Comparison of ENCODE assay signal across 8 cellular contexts in the genomic region with DNA sequence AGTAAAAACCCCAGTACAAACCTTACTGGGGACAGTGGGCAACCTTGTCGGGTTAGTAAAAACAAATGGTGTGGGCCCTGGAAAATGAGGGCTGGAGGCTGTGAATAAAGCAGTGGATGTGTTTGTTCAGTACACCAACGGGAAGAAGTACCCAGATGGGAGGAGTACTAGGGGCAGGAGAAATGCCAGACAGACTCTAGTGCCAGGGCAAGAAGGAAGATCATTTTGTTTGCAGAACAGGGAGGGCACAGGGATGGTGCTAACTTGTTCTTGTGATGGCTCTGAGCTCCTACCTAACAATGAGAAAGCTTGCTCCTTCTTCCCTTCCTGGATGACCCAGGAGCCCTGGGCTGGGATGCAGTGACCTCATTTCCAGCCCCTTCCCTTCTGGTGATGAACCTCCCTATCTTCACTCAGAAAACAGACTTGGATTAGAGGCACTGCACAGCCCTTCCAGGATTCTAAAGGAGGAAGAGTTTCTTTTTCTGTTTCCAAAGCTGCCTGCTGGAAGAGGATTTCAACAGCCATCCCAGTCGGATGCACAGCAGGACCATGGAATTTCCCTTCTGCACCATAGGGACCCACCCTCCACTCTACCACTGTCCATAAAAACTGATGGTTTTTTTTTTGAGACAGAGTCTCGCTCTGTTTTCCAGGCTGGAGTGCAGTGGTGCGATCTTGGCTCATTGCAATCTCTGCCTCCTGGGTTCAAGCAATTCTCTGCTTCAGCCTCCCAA. TPM values are rescaled to one million over a fixed set of nuclear protein-coding genes. Genes with fewer than 3 reads are reported as not detected.
DNase-seq lines count a peak whose midpoint lies in the region; ATAC-seq and TF ChIP-seq lines count a peak whose summit lies in the region.

No MANE protein-coding gene starts in this region.

- no peak overlapping the region for H2AFZ ChIP-seq in GM23338

- CTCF ChIA-PET in activated CD4-positive, alpha-beta memory T cell treated with anti-CD3 and anti-CD28 coated beads, Interleukin-2, amount 10 ng/mL, durations not matched to agents 7 days and 5 days (lab: Charles Lee) = interaction anchor here (0.8 to 7.5 kb wide), 2 partner anchors 12 to 42 kb away, joined by 4 to 61 read pairs; a partner anchor contains a TSS

- peaks cover 8% of the 10 kb centered on the region for H3K36me3 ChIP-seq in GM23338 (ENCODE audit: insufficient read depth)
- H3K36me3 ChIP-seq in gastrocnemius medialis = peaks cover 0 to 28% of the 10 kb centered on the region in 2 donors

- H3K4me2 ChIP-seq in GM23338 = no peak overlapping the region

- peaks cover 15% of the 10 kb centered on the region for H3K27me3 ChIP-seq in GM23338 (ENCODE audit: insufficient read depth)
- no peaks in the 10 kb centered on the region for H3K27me3 ChIP-seq in gastrocnemius medialis

- POLR2A ChIA-PET in activated CD4-positive, alpha-beta memory T cell treated with anti-CD3 and anti-CD28 coated beads, Interleukin-2, amount 10 ng/mL, durations not matched to agents 7 days and 5 days (lab: Charles Lee) = interaction anchor here (1.4 to 32.1 kb wide), 6 partner anchors 6 to 272 kb away, joined by 3 to 704 read pairs (median 295); a partner anchor contains a TSS

- H3K4me3 Mint-ChIP-seq in GM23338 = 0 out of 3 replicates have a peak overlapping the region, but pooled peaks have one; percentile 14
- H3K4me3 Mint-ChIP-seq in activated CD4-positive, alpha-beta memory T cell treated with anti-CD3 and anti-CD28 coated beads, Interleukin-2, amount 10 ng/mL, durations not matched to agents 7 days and 5 days = peak overlapping the region; percentile 51

- peaks cover 26% of the 10 kb centered on the region for H3K36me3 Mint-ChIP-seq in GM23338 (ENCODE audit: low read depth)
- H3K36me3 Mint-ChIP-seq in activated CD4-positive, alpha-beta memory T cell treated with anti-CD3 and anti-CD28 coated beads, Interleukin-2, amount 10 ng/mL, durations not matched to agents 7 days and 5 days (ENCODE audit: low read depth) = peaks cover 86% of the 10 kb centered on the region

- H3K4me1 Mint-ChIP-seq in GM23338 = peaks cover 27% of the 10 kb centered on the region
- H3K4me1 Mint-ChIP-seq in activated CD4-positive, alpha-beta memory T cell treated with anti-CD3 and anti-CD28 coated beads, Interleukin-2, amount 10 ng/mL, durations not matched to agents 7 days and 5 days = peaks cover 59% of the 10 kb centered on the region

- in situ Hi-C loops in gastrocnemius medialis (cut with MboI; ENCODE audit: low sequenced_read_pairs in 4 of 4) = no loop called here

- H3K79me2 ChIP-seq in GM23338 (replicated peaks; ENCODE audit: insufficient read depth) = peaks cover 36% of the 10 kb centered on the region

- no peak for TF ChIP-seq POLR2A in gastrocnemius medialis (IDR thresholded peaks at IDR 0.05)

- no peaks in the 10 kb centered on the region for H3K9me2 ChIP-seq in GM23338 (ENCODE audit: insufficient read depth)

- H3F3A ChIP-seq in GM23338 (replicated peaks; ENCODE audit: low read depth) = peaks cover 31% of the 10 kb centered on the region

- intact Hi-C loops in gastrocnemius medialis (cut with DNase I; ENCODE audit: low total_unique reads) = no loop called here

- peaks cover 27% of the 10 kb centered on the region for H3K27me3 Mint-ChIP-seq in GM23338 (ENCODE audit: insufficient read depth, low read depth, poor library complexity)
- H3K27me3 Mint-ChIP-seq in activated CD4-positive, alpha-beta memory T cell treated with anti-CD3 and anti-CD28 coated beads, Interleukin-2, amount 10 ng/mL, durations not matched to agents 7 days and 5 days = no peaks in the 10 kb centered on the region

- H3K4me1 ChIP-seq in GM23338 (ENCODE audit: insufficient read depth) (peaks cover 16% of the 10 kb centered on the region), gastrocnemius medialis (peaks cover 38 to 47% of the 10 kb centered on the region in 2 donors)

- no peak overlapping the region for H3K27ac Mint-ChIP-seq in GM23338
- peak overlapping the region; percentile 86 for H3K27ac Mint-ChIP-seq in activated CD4-positive, alpha-beta memory T cell treated with anti-CD3 and anti-CD28 coated beads, Interleukin-2, amount 10 ng/mL, durations not matched to agents 7 days and 5 days

- H4K20me1 ChIP-seq in GM23338 (replicated peaks; ENCODE audit: insufficient read depth) = peaks cover 17% of the 10 kb centered on the region

- H3K9me3 ChIP-seq in gastrocnemius medialis = no peaks in the 10 kb centered on the region

- no peak overlapping the region for H3K27ac ChIP-seq in GM23338 (ENCODE audit: low read depth)
- H3K27ac ChIP-seq in gastrocnemius medialis = peak overlapping the region; percentile 89 to 98 (median 97)

- H3K4me3 ChIP-seq in GM23338 (no peak overlapping the region), fibroblast of the aortic adventitia (ENCODE audit: low read depth, low read length) (peak overlapping the region; percentile 28), gastrocnemius medialis (peak overlapping the region in 3 of 4 donors; percentile 10 to 83 (median 75))

- DNase-seq in GM23338 (ENCODE audit: low spot score) = no peak
- no peak for DNase-seq in activated CD4-positive, alpha-beta memory T cell treated with anti-CD3 and anti-CD28 coated beads, Interleukin-2, amount 10 ng/mL, durations not matched to agents 7 days and 5 days
- DNase-seq in fibroblast of the aortic adventitia (ENCODE audit: low read depth) = peak; percentile 57
- DNase-seq in gastrocnemius medialis = no peak
- no peak for DNase-seq in stimulated activated CD4-positive, alpha-beta T cell treated with anti-CD3 and anti-CD28 coated beads, Interleukin-4, amount 100 ng/mL, for 4 hours
- DNase-seq in activated CD8-positive, alpha-beta memory T cell treated with anti-CD3 and anti-CD28 coated beads, Interleukin-2, amount 50 U/mL, for 48 hours = no peak
- no peak for DNase-seq in EL

- peaks cover under 1% of the 10 kb centered on the region; the same call in 1 of the 3 replicates for H3K9me3 Mint-ChIP-seq in GM23338
- no peaks in the 10 kb centered on the region for H3K9me3 Mint-ChIP-seq in activated CD4-positive, alpha-beta memory T cell treated with anti-CD3 and anti-CD28 coated beads, Interleukin-2, amount 10 ng/mL, durations not matched to agents 7 days and 5 days

- no peak for TF ChIP-seq CTCF in GM23338 (conservative IDR thresholded peaks at IDR 0.05; ENCODE audit: low read depth in 2 of 2)
- TF ChIP-seq CTCF in fibroblast of the aortic adventitia (IDR thresholded peaks at IDR 0.05; ENCODE audit: insufficient read depth, low read length) = no peak
- no peak for TF ChIP-seq CTCF in gastrocnemius medialis (IDR thresholded peaks at IDR 0.05 in 4 of 5, conservative IDR thresholded peaks at IDR 0.05 in 1 of 5)

- ATAC-seq in GM23338 (no peak), gastrocnemius medialis (no peak), GM21360 (IDR thresholded peaks at IDR 0.05; ENCODE audit: unreplicated experiment) (no peak)

TF ChIP-seq in GM23338, 12 proteins besides CTCF, POLR2A, EP300 and RAD21 (continues in another document):
- no peak for TF ChIP-seq NANOG (IDR thresholded peaks at IDR 0.05; ENCODE audit: borderline replicate concordance)
- TF ChIP-seq, protein P1, sequence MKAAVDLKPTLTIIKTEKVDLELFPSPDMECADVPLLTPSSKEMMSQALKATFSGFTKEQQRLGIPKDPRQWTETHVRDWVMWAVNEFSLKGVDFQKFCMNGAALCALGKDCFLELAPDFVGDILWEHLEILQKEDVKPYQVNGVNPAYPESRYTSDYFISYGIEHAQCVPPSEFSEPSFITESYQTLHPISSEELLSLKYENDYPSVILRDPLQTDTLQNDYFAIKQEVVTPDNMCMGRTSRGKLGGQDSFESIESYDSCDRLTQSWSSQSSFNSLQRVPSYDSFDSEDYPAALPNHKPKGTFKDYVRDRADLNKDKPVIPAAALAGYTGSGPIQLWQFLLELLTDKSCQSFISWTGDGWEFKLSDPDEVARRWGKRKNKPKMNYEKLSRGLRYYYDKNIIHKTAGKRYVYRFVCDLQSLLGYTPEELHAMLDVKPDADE (IDR thresholded peaks at IDR 0.05) = no peak
- no peak for TF ChIP-seq ZNF331 (CRISPR knock-in tag; IDR thresholded peaks at IDR 0.05; ENCODE audit: low read depth)

RNA-seq across cellular contexts. Expression of a gene that starts 6.1 kb away (rescaled TPM):
- 12.8 and 15.7 TPM in 2 replicates for total RNA-seq in GM23338 (2014; rRNA removed; shearing (Covaris generic))
- polyA plus RNA-seq in GM23338 (2016; fragmentation: Nextera tagmentation; extraction: Ambion mirVana) = 9.6 TPM in 2 replicates
- total RNA-seq in activated CD4-positive, alpha-beta memory T cell treated with anti-CD3 and anti-CD28 coated beads, Interleukin-2, amount 10 ng/mL, durations not matched to agents 7 days and 5 days = 100 to 1,000 TPM; 157 to 160 TPM
- total RNA-seq in fibroblast of the aortic adventitia (ENCODE audit: low replicate concordance) (20.4 and 45.7 TPM in 2 replicates), gastrocnemius medialis (10 to 100 TPM; 13.3 to 22.5 (median 18.0) TPM)

RNA-seq across cellular contexts. Expression of a gene that starts 6.5 kb away (rescaled TPM):
- 32.2 and 41.6 TPM in 2 replicates for total RNA-seq in GM23338 (2014; rRNA removed; shearing (Covaris generic))
- 71.0 and 81.5 TPM in 2 replicates for polyA plus RNA-seq in GM23338 (2016; fragmentation: Nextera tagmentation; extraction: Ambion mirVana)
- total RNA-seq in activated CD4-positive, alpha-beta memory T cell treated with anti-CD3 and anti-CD28 coated beads, Interleukin-2, amount 10 ng/mL, durations not matched to agents 7 days and 5 days = 10 to 100 TPM; 16.8 to 17.9 TPM
- total RNA-seq in fibroblast of the aortic adventitia (ENCODE audit: low replicate concordance) (11.9 and 15.5 TPM in 2 replicates), gastrocnemius medialis (10 to 100 TPM; 38.5 to 72.7 (median 51.5) TPM)

RNA-seq across cellular contexts. Expression of a gene that starts 11.0 kb away (rescaled TPM):
- total RNA-seq in GM23338 (2014; rRNA removed; shearing (Covaris generic)) = 0.31 TPM in 2 replicates
- 0.24 and 0.29 TPM in 2 replicates for polyA plus RNA-seq in GM23338 (2016; fragmentation: Nextera tagmentation; extraction: Ambion mirVana)
- total RNA-seq in activated CD4-positive, alpha-beta memory T cell treated with anti-CD3 and anti-CD28 coated beads, Interleukin-2, amount 10 ng/mL, durations not matched to agents 7 days and 5 days = 1 to 10 TPM; 1.7 to 3.2 TPM
- 0.81 and 0.82 TPM in 2 replicates for total RNA-seq in fibroblast of the aortic adventitia (ENCODE audit: low replicate concordance)
- total RNA-seq in gastrocnemius medialis = 1 to 10 TPM in 1 of 4 donors, not detected in 3; 3.0 TPM

RNA-seq across cellular contexts. Expression of a gene that starts 12.0 kb away (rescaled TPM):
- total RNA-seq in GM23338 (2014; rRNA removed; shearing (Covaris generic)) = 74.3 and 77.8 TPM in 2 replicates
- polyA plus RNA-seq in GM23338 (2016; fragmentation: Nextera tagmentation; extraction: Ambion mirVana) = 28.9 and 30.0 TPM in 2 replicates
- total RNA-seq in activated CD4-positive, alpha-beta memory T cell treated with anti-CD3 and anti-CD28 coated beads, Interleukin-2, amount 10 ng/mL, durations not matched to agents 7 days and 5 days = 1 to 10 TPM; 6.7 to 7.2 TPM
- 7.8 and 27.0 TPM in 2 replicates for total RNA-seq in fibroblast of the aortic adventitia (ENCODE audit: low replicate concordance)
- total RNA-seq in gastrocnemius medialis = 10 to 100 TPM; 47.0 to 69.8 (median 65.4) TPM

RNA-seq across cellular contexts. Expression of a gene that starts 16.1 kb away (rescaled TPM):
- total RNA-seq in GM23338 (2014; rRNA removed; shearing (Covaris generic)) = 22.3 and 35.6 TPM in 2 replicates
- polyA plus RNA-seq in GM23338 (2016; fragmentation: Nextera tagmentation; extraction: Ambion mirVana) = 27.7 and 31.7 TPM in 2 replicates
- 10 to 100 TPM; 48.8 to 50.1 TPM for total RNA-seq in activated CD4-positive, alpha-beta memory T cell treated with anti-CD3 and anti-CD28 coated beads, Interleukin-2, amount 10 ng/mL, durations not matched to agents 7 days and 5 days
- 9.4 and 19.7 TPM in 2 replicates for total RNA-seq in fibroblast of the aortic adventitia (ENCODE audit: low replicate concordance)
- total RNA-seq in gastrocnemius medialis = 10 to 100 TPM; 14.1 to 26.2 (median 23.1) TPM
